24 cellular contexts compared by ENCODE assay signal in the genomic region with DNA sequence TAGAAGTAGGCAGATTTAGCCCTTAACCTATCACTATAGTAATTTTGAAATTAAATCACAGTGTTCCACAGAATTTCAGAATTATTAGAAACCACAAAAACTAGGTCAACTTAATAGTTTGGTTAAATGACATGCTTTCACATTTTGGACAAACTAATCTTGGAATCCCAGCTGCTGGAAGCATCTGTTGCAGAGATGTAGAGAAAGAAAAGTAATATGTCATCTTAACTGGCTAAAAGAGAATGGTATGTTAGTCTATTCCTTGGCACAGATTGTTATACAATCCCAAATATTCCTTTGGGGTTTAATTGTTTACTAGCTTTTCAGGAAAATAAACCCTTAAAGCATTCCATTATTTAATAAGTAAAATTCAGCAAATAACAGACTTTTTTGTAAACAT.
"Had no signal": no experiment of that assay in that cellular context is flagged by ENCODE, and none has a peak within 500 bp of the region (broad histone marks: within the 10 kb centered on the region; RNA-seq: fewer than 3 reads in every experiment).

No MANE protein-coding gene starts in this region.

- H3K27me3 Mint-ChIP-seq: activated CD8-positive, alpha-beta memory T cell treated with anti-CD3 and anti-CD28 coated beads, Interleukin-2, amount 10 ng/mL, durations not matched to agents 7 days and 5 days; activated naive CD4-positive, alpha-beta T cell treated with anti-CD3 and anti-CD28 coated beads, Interleukin-2, amount 10 ng/mL, durations not matched to agents 7 days and 5 days; activated naive CD8-positive, alpha-beta T cell treated with anti-CD3 and anti-CD28 coated beads for 36 hours; activated T-helper 17 cell treated with anti-CD3 and anti-CD28 coated beads, Interleukin-2, amount 50 U/mL, for 72 hours had no signal

- H3K27me3 ChIP-seq: brain microvascular endothelial cell, SJSA1 had no signal

- H3K9me3 Mint-ChIP-seq: activated naive CD4-positive, alpha-beta T cell treated with anti-CD3 and anti-CD28 coated beads, Interleukin-2, amount 10 ng/mL, durations not matched to agents 7 days and 5 days; activated naive CD8-positive, alpha-beta T cell treated with anti-CD3 and anti-CD28 coated beads for 36 hours; activated T-helper 17 cell treated with anti-CD3 and anti-CD28 coated beads, Interleukin-2, amount 50 U/mL, for 72 hours; T-helper 1 cell treated with Interleukin-12 subunit alpha and Interleukin-12 subunit beta and Interleukin-4 antibody, amounts not matched to agents 30 μg/mL and 1 μg/mL, for 36 hours; WTC11 had no signal

- H3K4me3 Mint-ChIP-seq: activated CD8-positive, alpha-beta memory T cell treated with anti-CD3 and anti-CD28 coated beads, Interleukin-2, amount 10 ng/mL, durations not matched to agents 7 days and 5 days; activated naive CD4-positive, alpha-beta T cell treated with anti-CD3 and anti-CD28 coated beads, Interleukin-2, amount 10 ng/mL, durations not matched to agents 7 days and 5 days; activated naive CD8-positive, alpha-beta T cell treated with anti-CD3 and anti-CD28 coated beads for 36 hours; activated T-helper 17 cell treated with anti-CD3 and anti-CD28 coated beads, Interleukin-2, amount 50 U/mL, for 72 hours; T-helper 1 cell treated with Interleukin-12 subunit alpha and Interleukin-12 subunit beta and Interleukin-4 antibody, amounts not matched to agents 30 μg/mL and 1 μg/mL, for 36 hours; WTC11 had no signal

- H3K4me1 ChIP-seq: SJSA1 had no signal

- DNase-seq: activated CD4-positive, alpha-beta T cell treated with anti-CD3 and anti-CD28 coated beads for 48 hours; activated CD4-positive, alpha-beta T cell treated with anti-CD3 and anti-CD28 coated beads, Interleukin-2, amount 50 U/mL, for 4 hours; activated CD4-positive, CD25-positive, alpha-beta regulatory T cell treated with anti-CD3 and anti-CD28 coated beads, Interleukin-2, amount 50 U/mL, for 72 hours; activated CD8-positive, alpha-beta memory T cell treated with anti-CD3 and anti-CD28 coated beads, Interleukin-2, amount 10 ng/mL, durations not matched to agents 7 days and 5 days; activated gamma-delta T cell; activated naive CD4-positive, alpha-beta T cell treated with anti-CD3 and anti-CD28 coated beads, Interleukin-2, amount 10 ng/mL, durations not matched to agents 7 days and 5 days; activated naive CD8-positive, alpha-beta T cell treated with anti-CD3 and anti-CD28 coated beads for 36 hours; activated T-cell treated with anti-CD3 and anti-CD28 coated beads, Interleukin-2, amount 50 U/mL, for 48 hours; brain microvascular endothelial cell; cerebellar nuclear complex; KG1; NCI-H1092; NCI-H2029; NCI-H2107; NCI-H2171 treated with DMSO at 0.1 percent for 48 hours; NCI-H226; NCI-H526 treated with DMSO at 0.1 percent for 48 hours; NK-92 treated with Interleukin-12 subunit alpha and Interleukin-12 subunit beta, amount 100 ng/mL, for 24 hours; OCI-M1; RPMI8226 had no signal

- H3K27ac Mint-ChIP-seq: activated CD8-positive, alpha-beta memory T cell treated with anti-CD3 and anti-CD28 coated beads, Interleukin-2, amount 10 ng/mL, durations not matched to agents 7 days and 5 days; activated naive CD4-positive, alpha-beta T cell treated with anti-CD3 and anti-CD28 coated beads, Interleukin-2, amount 10 ng/mL, durations not matched to agents 7 days and 5 days; activated naive CD8-positive, alpha-beta T cell treated with anti-CD3 and anti-CD28 coated beads for 36 hours; activated T-helper 17 cell treated with anti-CD3 and anti-CD28 coated beads, Interleukin-2, amount 50 U/mL, for 72 hours; T-helper 1 cell treated with Interleukin-12 subunit alpha and Interleukin-12 subunit beta and Interleukin-4 antibody, amounts not matched to agents 30 μg/mL and 1 μg/mL, for 36 hours; WTC11 had no signal

- H3K36me3 ChIP-seq: brain microvascular endothelial cell, SJSA1 had no signal

- H3K4me3 ChIP-seq: SJSA1 had no signal

- H3K27ac ChIP-seq: brain microvascular endothelial cell, SJSA1 had no signal

- H3K9me3 ChIP-seq: SJSA1 had no signal

- H3K36me3 Mint-ChIP-seq: WTC11 had no signal

- H3K4me1 Mint-ChIP-seq: activated CD8-positive, alpha-beta memory T cell treated with anti-CD3 and anti-CD28 coated beads, Interleukin-2, amount 10 ng/mL, durations not matched to agents 7 days and 5 days; activated naive CD4-positive, alpha-beta T cell treated with anti-CD3 and anti-CD28 coated beads, Interleukin-2, amount 10 ng/mL, durations not matched to agents 7 days and 5 days had no signal
